ENCODE assay signal across 28 cellular contexts in genomic region chr2:162656516-162656915, GRCh38.
"Had no signal": no experiment of that assay in that cellular context is flagged by ENCODE, and none has a peak within 500 bp of the region (broad histone marks: within the 10 kb centered on the region; RNA-seq: fewer than 3 reads in every experiment).

No MANE protein-coding gene starts in this region.

- FAIRE-seq: colon, endometrium, endothelial cell of umbilical vein, frontal cortex had no signal

- H3K4me1 ChIP-seq: colonic mucosa, esophagus muscularis mucosa, esophagus squamous epithelium, foreskin keratinocyte, gastrocnemius medialis, gastroesophageal sphincter, heart left ventricle, heart right ventricle had no signal

- H3K27me3 ChIP-seq: colonic mucosa, dorsolateral prefrontal cortex, esophagus muscularis mucosa, esophagus squamous epithelium, foreskin keratinocyte, gastrocnemius medialis, gastroesophageal sphincter, heart left ventricle, heart right ventricle had no signal

- ATAC-seq: effector memory CD8-positive, alpha-beta T cell; esophagus mucosa; foreskin keratinocyte; gastrocnemius medialis; gastroesophageal sphincter; heart left ventricle; heart right ventricle had no signal

- DNase-seq: colonic mucosa; cortex of kidney; dermis blood vessel endothelial cell; dorsolateral prefrontal cortex; effector CD4-positive, alpha-beta T cell; effector CD8-positive, alpha-beta T cell; effector memory CD4-positive, alpha-beta T cell; effector memory CD8-positive, alpha-beta T cell; endodermal cell; erythroblast; esophagus squamous epithelium; foreskin fibroblast; foreskin keratinocyte; foreskin melanocyte; gastrocnemius medialis; glutamatergic neuron; head of caudate nucleus; heart left ventricle; heart right ventricle had no signal

- H3K36me3 ChIP-seq: colonic mucosa, esophagus muscularis mucosa, esophagus squamous epithelium, gastrocnemius medialis, gastroesophageal sphincter, heart left ventricle, heart right ventricle had no signal

- H3K4me3 ChIP-seq: colonic mucosa, coronary artery, dorsolateral prefrontal cortex, esophagus muscularis mucosa, esophagus squamous epithelium, gastrocnemius medialis, gastroesophageal sphincter, heart left ventricle, heart right ventricle had no signal

- H3K9me3 ChIP-seq: colonic mucosa, esophagus muscularis mucosa, esophagus squamous epithelium, gastroesophageal sphincter had no signal

- H3K27ac ChIP-seq: colonic mucosa, coronary artery, dorsolateral prefrontal cortex, epithelial cell of prostate, esophagus muscularis mucosa, esophagus squamous epithelium, foreskin keratinocyte, gastrocnemius medialis, gastroesophageal sphincter, heart left ventricle, heart right ventricle had no signal
